Comparison of ENCODE assay signal across 8 cellular contexts in the genomic region with DNA sequence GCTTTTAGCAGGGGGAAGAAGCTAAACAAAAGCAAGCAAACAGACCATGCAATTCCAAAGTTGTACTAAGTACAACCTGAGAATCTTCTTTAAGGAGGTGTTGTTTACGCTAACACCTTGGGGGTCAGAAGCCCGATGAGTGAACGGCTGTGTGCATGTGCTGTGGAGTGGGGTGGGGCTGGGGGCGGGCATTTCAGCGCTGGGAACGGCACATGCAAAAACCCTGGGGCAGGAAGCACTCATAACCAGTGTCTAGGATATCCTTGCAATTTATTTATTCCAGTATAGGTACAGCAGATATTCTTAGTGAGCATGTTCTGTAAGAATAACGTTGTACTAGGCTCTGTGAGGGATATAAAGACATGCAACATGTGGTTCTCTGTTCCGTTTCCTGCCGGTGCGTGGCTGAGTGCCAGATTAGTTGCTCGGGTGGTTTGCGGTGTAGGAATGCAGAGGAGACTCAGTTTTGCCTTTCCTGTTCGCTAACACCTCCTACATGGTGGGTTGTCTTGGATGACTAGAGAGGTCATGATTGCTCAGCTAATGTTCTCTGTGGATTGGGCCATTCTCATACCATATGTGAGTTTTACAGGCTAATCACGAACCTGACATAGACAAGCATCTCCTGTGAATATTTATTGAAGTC. TPM values are rescaled to one million over a fixed set of nuclear protein-coding genes. Genes with fewer than 3 reads are reported as not detected.
DNase-seq lines count a peak whose midpoint lies in the region; ATAC-seq and TF ChIP-seq lines count a peak whose summit lies in the region.

No MANE protein-coding gene starts in this region.

- DNase-seq in DMS 273 (lab: John Stamatoyannopoulos, UW; ENCODE audit: unreplicated experiment) (peak; percentile 60), DMS 273 treated with DMSO at 0.1 percent for 48 hours (lab: John Stamatoyannopoulos, UW) (no peak), amniotic epithelial cell (ENCODE audit: low read depth) (peak; percentile 84), medulla oblongata (ENCODE audit: extremely low spot score) (peak; percentile 35), omental fat pad (ENCODE audit: low spot score) (no peak)
- DNase-seq in T-helper 2 cell treated with Interferon-gamma antibody and Interleukin-4, amounts not matched to agents 5 μg/mL and 100 μg/mL, for 36 hours (ENCODE audit: low spot score) = peak; percentile 93
- peak; percentile 89 for DNase-seq in stimulated activated naive CD8-positive, alpha-beta T cell treated with anti-CD3 and anti-CD28 coated beads, Interleukin-15, Interleukin-2, amounts not matched to agents 100 U/mL and 50 U/mL, for 24 hours

- peaks cover 24% of the 10 kb centered on the region for H3K36me3 Mint-ChIP-seq in T-helper 2 cell treated with Interferon-gamma antibody and Interleukin-4, amounts not matched to agents 5 μg/mL and 100 μg/mL, for 36 hours (ENCODE audit: low read depth)

- TF ChIP-seq CTCF in omental fat pad (IDR thresholded peaks at IDR 0.05) = no peak

- peaks cover 62% of the 10 kb centered on the region for H3K4me1 Mint-ChIP-seq in T-helper 2 cell treated with Interferon-gamma antibody and Interleukin-4, amounts not matched to agents 5 μg/mL and 100 μg/mL, for 36 hours (ENCODE audit: low read depth)

- peak overlapping the region; percentile 91 for H3K27ac Mint-ChIP-seq in T-helper 2 cell treated with Interferon-gamma antibody and Interleukin-4, amounts not matched to agents 5 μg/mL and 100 μg/mL, for 36 hours

- peaks cover 6% of the 10 kb centered on the region for H3K9me3 Mint-ChIP-seq in T-helper 2 cell treated with Interferon-gamma antibody and Interleukin-4, amounts not matched to agents 5 μg/mL and 100 μg/mL, for 36 hours

- ATAC-seq in HG03342 (IDR thresholded peaks at IDR 0.05; ENCODE audit: unreplicated experiment) (peak; percentile 82), omental fat pad (ENCODE audit: low FRiP score) (no peak)
- ATAC-seq in stimulated activated naive CD8-positive, alpha-beta T cell treated with anti-CD3 and anti-CD28 coated beads, Interleukin-15, Interleukin-2, amounts not matched to agents 100 U/mL and 50 U/mL, for 24 hours = peak; percentile 82

- H3K4me3 Mint-ChIP-seq in T-helper 2 cell treated with Interferon-gamma antibody and Interleukin-4, amounts not matched to agents 5 μg/mL and 100 μg/mL, for 36 hours = peak overlapping the region; percentile 59

- H3K27me3 Mint-ChIP-seq in T-helper 2 cell treated with Interferon-gamma antibody and Interleukin-4, amounts not matched to agents 5 μg/mL and 100 μg/mL, for 36 hours (ENCODE audit: low read depth) = no peaks in the 10 kb centered on the region

RNA-seq across cellular contexts. Expression of a gene that starts 3.7 kb away (rescaled TPM):
- total RNA-seq in omental fat pad = under 1 TPM in 2 of 4 donors, not detected in 2; 0.24 to 0.31 TPM

Comparison
In these comparisons a context has a peak if more than half of its experiments do, and no peak if none do; other contexts are left out.
1. DNase-seq: peak in DMS 273 (single experiment), T-helper 2 cell treated with Interferon-gamma antibody and Interleukin-4, amounts not matched to agents 5 μg/mL and 100 μg/mL, for 36 hours (single experiment), amniotic epithelial cell (single experiment), medulla oblongata (single experiment) and stimulated activated naive CD8-positive, alpha-beta T cell treated with anti-CD3 and anti-CD28 coated beads, Interleukin-15, Interleukin-2, amounts not matched to agents 100 U/mL and 50 U/mL, for 24 hours (single experiment); none in DMS 273 treated with DMSO at 0.1 percent for 48 hours (single experiment) and omental fat pad (single experiment).